1 cellular context compared by ENCODE assay signal in genomic region chr19:1845642-1846041, GRCh38.
TF ChIP-seq lines count a peak whose summit lies in the region.

No MANE protein-coding gene starts in this region.

TF ChIP-seq in HCT116, 20 proteins besides CTCF, POLR2A, EP300 and RAD21 (continued from another document):
- TF ChIP-seq ZBTB33 (IDR thresholded peaks at IDR 0.05; ENCODE audit: extremely low read depth, insufficient replicate concordance, low read length) = no peak
- no peak for TF ChIP-seq YY1 (IDR thresholded peaks at IDR 0.05; ENCODE audit: extremely low read depth, insufficient replicate concordance, low read depth, low read length)
- TF ChIP-seq EZH2phosphoT487 (IDR thresholded peaks at IDR 0.05; ENCODE audit: borderline replicate concordance) = no peak
- TF ChIP-seq TCF7L2 (IDR thresholded peaks at IDR 0.05; ENCODE audit: borderline replicate concordance, extremely low read depth, insufficient read depth, insufficient read length) = no peak
- no peak for TF ChIP-seq CBX3 (IDR thresholded peaks at IDR 0.05; ENCODE audit: low read depth)
- TF ChIP-seq CEBPB (IDR thresholded peaks at IDR 0.05; ENCODE audit: low read depth) = no peak
- no peak for TF ChIP-seq ZNF274 (IDR thresholded peaks at IDR 0.05; ENCODE audit: low read depth, low read length)
- no peak for TF ChIP-seq FOSL1 (IDR thresholded peaks at IDR 0.05; ENCODE audit: low read depth)
- TF ChIP-seq REST (IDR thresholded peaks at IDR 0.05; ENCODE audit: low read depth) = no peak
- TF ChIP-seq MAX (IDR thresholded peaks at IDR 0.05) = no peak
- TF ChIP-seq SIN3A (IDR thresholded peaks at IDR 0.05; ENCODE audit: low read depth) = no peak
- TF ChIP-seq SP1 (IDR thresholded peaks at IDR 0.05; ENCODE audit: low read depth) = no peak
- no peak for TF ChIP-seq ZFX (IDR thresholded peaks at IDR 0.05)
